ENCODE assay signal across 8 cellular contexts in the genomic region with DNA sequence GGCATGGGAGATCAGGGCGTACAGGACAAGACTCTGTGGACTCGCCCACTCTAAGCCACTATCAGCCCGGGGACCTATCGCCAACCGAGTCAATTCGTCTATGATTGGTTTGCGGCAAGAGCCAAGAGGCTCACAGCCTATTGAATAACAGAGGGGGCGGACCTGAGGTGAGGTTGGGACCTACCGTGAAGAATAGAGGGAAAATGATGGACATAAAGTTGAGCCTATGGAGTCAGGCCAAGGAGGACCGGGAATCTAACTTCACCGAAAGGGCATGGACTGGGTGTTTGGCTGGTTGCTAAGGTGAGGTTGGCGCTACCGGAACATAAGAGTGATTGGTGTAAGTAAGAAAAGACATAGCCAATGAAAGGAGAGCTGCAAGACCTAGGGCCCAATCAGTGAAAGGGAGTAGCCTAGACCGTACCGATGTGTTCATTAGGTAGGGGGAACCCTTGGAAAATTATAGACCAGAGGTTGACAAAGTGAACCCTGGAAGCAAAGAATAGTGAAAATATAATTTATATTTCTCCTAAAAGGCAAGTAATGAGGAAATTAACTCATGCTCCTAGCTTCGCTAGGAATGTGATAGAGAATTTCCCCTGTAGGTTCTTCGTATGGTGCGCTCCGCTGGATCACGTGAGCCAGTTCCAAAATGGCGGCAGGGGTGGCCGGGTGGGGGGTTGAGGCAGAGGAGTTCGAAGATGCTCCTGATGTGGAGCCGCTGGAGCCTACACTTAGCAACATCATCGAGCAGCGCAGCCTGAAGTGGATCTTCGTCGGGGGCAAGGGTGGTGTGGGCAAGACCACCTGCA.
DNase-seq lines count a peak whose midpoint lies in the region; ATAC-seq and FAIRE-seq lines count a peak whose summit lies in the region.

A gene (plus strand): TSS at position 644 of the 812 bp plus-strand sequence. CDS start 9 bp downstream, at position 653.

- DNase-seq in AG08395 (ENCODE audit: low spot score): peak; percentile 98
- peak; percentile 100 for DNase-seq in NCI-H226
- DNase-seq in activated CD4-positive, CD25-positive, alpha-beta regulatory T cell (lab: John Stamatoyannopoulos, UW): peak; percentile 50 to 67 (median 56)
- peak; percentile 100 for DNase-seq in cerebellar cortex (ENCODE audit: low spot score)
- DNase-seq in stimulated activated CD4-positive, alpha-beta T cell treated with anti-CD3 and anti-CD28 coated beads, Interleukin-12 subunit alpha, Interleukin-12 subunit beta, amount 100 ng/mL, for 4 hours: peak; percentile 70

- peak; percentile 70 for ATAC-seq in GM18909 (IDR thresholded peaks at IDR 0.05; ENCODE audit: poor library complexity, unreplicated experiment)
- ATAC-seq in HG03175 (IDR thresholded peaks at IDR 0.05; ENCODE audit: unreplicated experiment): peak; percentile 76

- FAIRE-seq in islet of Langerhans (lab: Jason Lieb, UNC): peak; percentile 99

Comparison
In these comparisons a context has a peak if more than half of its experiments do, and no peak if none do; other contexts are left out.
1. Peak in every context shown above with its lines: DNase-seq and ATAC-seq.